ENCODE assay signal across 8 cellular contexts in the genomic region with DNA sequence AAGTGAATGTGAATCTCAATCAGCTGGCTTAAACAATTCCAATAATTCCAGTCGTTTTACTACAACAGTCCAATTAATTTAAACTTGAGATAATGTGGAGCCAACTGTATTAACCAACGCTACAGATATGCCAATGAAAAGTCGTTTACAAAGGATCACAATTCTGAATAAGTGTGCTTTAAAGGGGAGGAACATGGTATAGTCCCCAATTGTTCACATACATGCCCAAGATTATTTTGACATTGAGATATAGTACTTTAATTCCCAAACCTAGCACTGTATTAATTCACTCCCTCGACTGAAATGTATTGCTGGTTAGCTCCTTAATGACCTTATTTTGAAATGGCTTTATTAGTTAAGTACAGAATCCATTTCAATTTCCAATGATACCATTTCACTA. TPM values are rescaled to one million over a fixed set of nuclear protein-coding genes. Genes with fewer than 3 reads are reported as not detected.
DNase-seq lines count a peak whose midpoint lies in the region; ATAC-seq and TF ChIP-seq lines count a peak whose summit lies in the region.

No MANE protein-coding gene starts in this region.

- no peak for TF ChIP-seq EP300 in SK-N-SH (IDR thresholded peaks at IDR 0.05; ENCODE audit: borderline replicate concordance in 1 of 2, low read depth in 1 of 2, low read length in 1 of 2)

- H4K20me1 ChIP-seq in SK-N-SH (ENCODE audit: insufficient read depth), result peaks cover 61% of the 10 kb centered on the region

- TF ChIP-seq RAD21 in SK-N-SH (IDR thresholded peaks at IDR 0.05; ENCODE audit: low read length), result no peak

- H3K4me2 ChIP-seq in SK-N-SH, result peak overlapping the region; percentile 77

- H3K27ac ChIP-seq in SK-N-SH (ENCODE audit: low read depth in 2 of 2, low read length in 1 of 2), result peak overlapping the region in 1 of 2 experiments; percentile 92; a peak in 3 of 4 replicates
- H3K27ac ChIP-seq in body of pancreas, result peak overlapping the region in 1 of 4 donors; percentile 99

- H3K4me1 ChIP-seq in SK-N-SH (ENCODE audit: control insufficient read depth in 1 of 2, insufficient read depth in 2 of 2, low read depth in 1 of 2, low read length in 1 of 2), result peaks cover 10 to 28% of the 10 kb centered on the region in 2 experiments
- H3K4me1 ChIP-seq in iPS-15b (ENCODE audit: control insufficient read depth, insufficient read depth, low read length), result no peaks in the 10 kb centered on the region
- H3K4me1 ChIP-seq in body of pancreas, result peaks cover 49% of the 10 kb centered on the region

- H3K79me2 ChIP-seq in SK-N-SH (ENCODE audit: insufficient read depth), result peaks cover 74% of the 10 kb centered on the region

- H3K27me3 ChIP-seq in SK-N-SH (ENCODE audit: insufficient read depth) (no peaks in the 10 kb centered on the region), iPS-15b (ENCODE audit: control insufficient read depth, insufficient read depth, low read length) (no peaks in the 10 kb centered on the region), body of pancreas (no peaks in the 10 kb centered on the region)

- peaks cover 56% of the 10 kb centered on the region for H3F3A ChIP-seq in SK-N-SH (replicated peaks; ENCODE audit: insufficient read depth)

- TF ChIP-seq CTCF in SK-N-SH (IDR thresholded peaks at IDR 0.05), result no peak
- TF ChIP-seq CTCF in body of pancreas (IDR thresholded peaks at IDR 0.05), result no peak

- no peaks in the 10 kb centered on the region for H3K27me3 Mint-ChIP-seq in activated T-helper 1 cell treated with anti-CD3 and anti-CD28 coated beads, Interleukin-12 subunit alpha, Interleukin-12 subunit beta, Interleukin-2, Interleukin-4 antibody, amounts not matched to agents 30 ng/mL and 10 ng/mL and 1 ng/mL, durations not matched to agents 14 hours and 24 hours and 36 hours (ENCODE audit: insufficient read depth)
- no peaks in the 10 kb centered on the region for H3K27me3 Mint-ChIP-seq in stimulated activated naive CD8-positive, alpha-beta T cell treated with anti-CD3 and anti-CD28 coated beads, Interleukin-15, amount 100 ng/mL, for 72 hours

- peaks cover 0 to 14% of the 10 kb centered on the region in 2 experiments for H3K36me3 ChIP-seq in SK-N-SH (replicated peaks in 1 of 2; ENCODE audit: control insufficient read depth in 1 of 2, insufficient read depth in 2 of 2, low read length in 1 of 2)
- H3K36me3 ChIP-seq in iPS-15b (ENCODE audit: control insufficient read depth, insufficient read depth, low read length), result no peaks in the 10 kb centered on the region
- H3K36me3 ChIP-seq in body of pancreas (replicated peaks in 1 of 2; ENCODE audit: insufficient read depth in 1 of 2, low read depth in 2 of 2), result no peaks in the 10 kb centered on the region

- DNase-seq in SK-N-SH (no peak), body of pancreas (no peak)
- DNase-seq in activated T-helper 1 cell treated with anti-CD3 and anti-CD28 coated beads, Interleukin-12 subunit alpha, Interleukin-12 subunit beta, Interleukin-2, Interleukin-4 antibody, amounts not matched to agents 30 ng/mL and 10 ng/mL and 1 ng/mL, durations not matched to agents 14 hours and 24 hours and 36 hours (ENCODE audit: low spot score), result no peak
- DNase-seq in stimulated activated naive CD8-positive, alpha-beta T cell treated with anti-CD3 and anti-CD28 coated beads, Interleukin-15, amount 100 ng/mL, for 72 hours, result no peak

- POLR2A ChIA-PET in SK-N-SH (lab: Yijun Ruan, JAX), result no interaction called here

- H3K9me2 ChIP-seq in SK-N-SH, result no peaks in the 10 kb centered on the region

- H3K9me3 ChIP-seq in SK-N-SH, result no peaks in the 10 kb centered on the region
- no peaks in the 10 kb centered on the region for H3K9me3 ChIP-seq in iPS-15b (ENCODE audit: control insufficient read depth, insufficient read depth, low read length)
- H3K9me3 ChIP-seq in body of pancreas, result no peaks in the 10 kb centered on the region

- peaks cover 21% of the 10 kb centered on the region for H3K36me3 Mint-ChIP-seq in activated T-helper 1 cell treated with anti-CD3 and anti-CD28 coated beads, Interleukin-12 subunit alpha, Interleukin-12 subunit beta, Interleukin-2, Interleukin-4 antibody, amounts not matched to agents 30 ng/mL and 10 ng/mL and 1 ng/mL, durations not matched to agents 14 hours and 24 hours and 36 hours (ENCODE audit: low read depth)

- peak overlapping the region; percentile 99 for H3K4me3 Mint-ChIP-seq in activated T-helper 1 cell treated with anti-CD3 and anti-CD28 coated beads, Interleukin-12 subunit alpha, Interleukin-12 subunit beta, Interleukin-2, Interleukin-4 antibody, amounts not matched to agents 30 ng/mL and 10 ng/mL and 1 ng/mL, durations not matched to agents 14 hours and 24 hours and 36 hours
- H3K4me3 Mint-ChIP-seq in stimulated activated naive CD8-positive, alpha-beta T cell treated with anti-CD3 and anti-CD28 coated beads, Interleukin-15, amount 100 ng/mL, for 72 hours, result peak overlapping the region; percentile 93 to 96

- H3K4me3 ChIP-seq in SK-N-SH (ENCODE audit: low read depth in 2 of 2, low read length in 1 of 2) (peak overlapping the region; percentile 93 to 98), iPS-15b (ENCODE audit: low read depth, low read length) (peak overlapping the region; percentile 98), body of pancreas (no peak overlapping the region)

- H3K9me3 Mint-ChIP-seq in activated T-helper 1 cell treated with anti-CD3 and anti-CD28 coated beads, Interleukin-12 subunit alpha, Interleukin-12 subunit beta, Interleukin-2, Interleukin-4 antibody, amounts not matched to agents 30 ng/mL and 10 ng/mL and 1 ng/mL, durations not matched to agents 14 hours and 24 hours and 36 hours, result no peaks in the 10 kb centered on the region
- H3K9me3 Mint-ChIP-seq in stimulated activated naive CD8-positive, alpha-beta T cell treated with anti-CD3 and anti-CD28 coated beads, Interleukin-15, amount 100 ng/mL, for 72 hours, result no peaks in the 10 kb centered on the region

- H3K9ac ChIP-seq in SK-N-SH, result peak overlapping the region; percentile 96; the same call in 1 of the 2 replicates
- H3K9ac ChIP-seq in iPS-15b (ENCODE audit: low read depth, low read length), result no peak overlapping the region

- peak overlapping the region; percentile 5 for H3K27ac Mint-ChIP-seq in activated T-helper 1 cell treated with anti-CD3 and anti-CD28 coated beads, Interleukin-12 subunit alpha, Interleukin-12 subunit beta, Interleukin-2, Interleukin-4 antibody, amounts not matched to agents 30 ng/mL and 10 ng/mL and 1 ng/mL, durations not matched to agents 14 hours and 24 hours and 36 hours
- peak overlapping the region in 1 of 2 donors; percentile 19 for H3K27ac Mint-ChIP-seq in stimulated activated naive CD8-positive, alpha-beta T cell treated with anti-CD3 and anti-CD28 coated beads, Interleukin-15, amount 100 ng/mL, for 72 hours

- WGBS in SK-N-SH (ENCODE audit: low lambda C conversion rate), result 3% methylated on average over 4 of the region's 4 CpGs
- WGBS in body of pancreas, 2 donors, result 1% methylated on average over 4 of the region's 4 CpGs

- intact Hi-C loops in activated T-helper 1 cell treated with anti-CD3 and anti-CD28 coated beads, Interleukin-12 subunit alpha, Interleukin-12 subunit beta, Interleukin-2, Interleukin-4 antibody, amounts not matched to agents 30 ng/mL and 10 ng/mL and 1 ng/mL, durations not matched to agents 14 hours and 24 hours and 36 hours (cut with micrococcal nuclease), result loop anchor here (1.0 kb wide), 1 partner anchor 17 kb away; no protein-coding TSS in a partner anchor
- intact Hi-C loops in body of pancreas (cut with DNase I), result no loop called here

- peaks cover 48% of the 10 kb centered on the region for H3K4me1 Mint-ChIP-seq in activated T-helper 1 cell treated with anti-CD3 and anti-CD28 coated beads, Interleukin-12 subunit alpha, Interleukin-12 subunit beta, Interleukin-2, Interleukin-4 antibody, amounts not matched to agents 30 ng/mL and 10 ng/mL and 1 ng/mL, durations not matched to agents 14 hours and 24 hours and 36 hours (ENCODE audit: low read depth)
- H3K4me1 Mint-ChIP-seq in stimulated activated naive CD8-positive, alpha-beta T cell treated with anti-CD3 and anti-CD28 coated beads, Interleukin-15, amount 100 ng/mL, for 72 hours, result peaks cover 52% of the 10 kb centered on the region

- CTCF ChIA-PET in SK-N-SH (lab: Yijun Ruan, JAX), result interaction anchor here (0.7 to 1.0 kb wide), 2 partner anchors 24 to 44 kb away, joined by 3 read pairs; no protein-coding TSS in a partner anchor

- ATAC-seq in SK-N-SH treated with all-trans-retinoic acid at 6 μM for 48 hours, result no peak
- ATAC-seq in stimulated activated naive CD8-positive, alpha-beta T cell treated with anti-CD3 and anti-CD28 coated beads, Interleukin-15, amount 100 ng/mL, for 72 hours, result no peak
- no peak for ATAC-seq in GM21367 (IDR thresholded peaks at IDR 0.05; ENCODE audit: unreplicated experiment)
- ATAC-seq in body of pancreas, result no peak
- ATAC-seq in GM19463 (IDR thresholded peaks at IDR 0.05; ENCODE audit: unreplicated experiment), result no peak

- TF ChIP-seq POLR2A in body of pancreas (IDR thresholded peaks at IDR 0.05), result no peak

- H2AFZ ChIP-seq in SK-N-SH (ENCODE audit: low read depth), result no peak overlapping the region

TF ChIP-seq in SK-N-SH, 30 proteins besides CTCF, POLR2A, EP300 and RAD21:
- no peak for TF ChIP-seq CHD2 (IDR thresholded peaks at IDR 0.05; ENCODE audit: low read length, partially characterized antibody)
TF ChIP-seq in SK-N-SH: peak in this region for 0.

TF ChIP-seq in SK-N-SH treated with all-trans-retinoic acid at 6 μM for 48 hours, 23 proteins besides CTCF, POLR2A, EP300 and RAD21 (continues in another document):
- TF ChIP-seq ESRRG (CRISPR knock-in tag; IDR thresholded peaks at IDR 0.05) (no peak), OSR1 (CRISPR knock-in tag; IDR thresholded peaks at IDR 0.05) (no peak)
- TF ChIP-seq, protein P1, sequence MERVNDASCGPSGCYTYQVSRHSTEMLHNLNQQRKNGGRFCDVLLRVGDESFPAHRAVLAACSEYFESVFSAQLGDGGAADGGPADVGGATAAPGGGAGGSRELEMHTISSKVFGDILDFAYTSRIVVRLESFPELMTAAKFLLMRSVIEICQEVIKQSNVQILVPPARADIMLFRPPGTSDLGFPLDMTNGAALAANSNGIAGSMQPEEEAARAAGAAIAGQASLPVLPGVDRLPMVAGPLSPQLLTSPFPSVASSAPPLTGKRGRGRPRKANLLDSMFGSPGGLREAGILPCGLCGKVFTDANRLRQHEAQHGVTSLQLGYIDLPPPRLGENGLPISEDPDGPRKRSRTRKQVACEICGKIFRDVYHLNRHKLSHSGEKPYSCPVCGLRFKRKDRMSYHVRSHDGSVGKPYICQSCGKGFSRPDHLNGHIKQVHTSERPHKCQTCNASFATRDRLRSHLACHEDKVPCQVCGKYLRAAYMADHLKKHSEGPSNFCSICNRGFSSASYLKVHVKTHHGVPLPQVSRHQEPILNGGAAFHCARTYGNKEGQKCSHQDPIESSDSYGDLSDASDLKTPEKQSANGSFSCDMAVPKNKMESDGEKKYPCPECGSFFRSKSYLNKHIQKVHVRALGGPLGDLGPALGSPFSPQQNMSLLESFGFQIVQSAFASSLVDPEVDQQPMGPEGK (CRISPR knock-in tag; IDR thresholded peaks at IDR 0.05; ENCODE audit: borderline replicate concordance), result no peak

RNA-seq across cellular contexts. Expression of a gene that starts 2.5 kb away (rescaled TPM):
- 12.3 and 19.0 TPM in 2 replicates for polyA plus RNA-seq in SK-N-SH (2012; rRNA removed)
- polyA plus RNA-seq in SK-N-SH (2012; cell fraction: cytosol; rRNA removed), result 28.5 and 31.7 TPM in 2 replicates
- 22.4 and 25.4 TPM in 2 replicates for polyA plus RNA-seq in SK-N-SH (2012; cell fraction: nucleus; rRNA removed)
- 40.1 and 42.0 TPM in 2 replicates for total RNA-seq in activated T-helper 1 cell treated with anti-CD3 and anti-CD28 coated beads, Interleukin-12 subunit alpha, Interleukin-12 subunit beta, Interleukin-2, Interleukin-4 antibody, amounts not matched to agents 30 ng/mL and 10 ng/mL and 1 ng/mL, durations not matched to agents 14 hours and 24 hours and 36 hours
- 10 to 100 TPM in 1 of 2 donors, 1 to 10 TPM in 1; 5.4 to 16.2 TPM for total RNA-seq in body of pancreas

Comparison
In these comparisons a context has a peak if more than half of its experiments do, and no peak if none do; other contexts are left out.
1. H3K4me3 ChIP-seq: peak in SK-N-SH (2 of 2) and iPS-15b (single experiment); none in body of pancreas (0 of 2).